1 cellular context compared by ENCODE assay signal in genomic region chr11:130193551-130193950, GRCh38. TPM values are rescaled to one million over a fixed set of nuclear protein-coding genes. Genes with fewer than 3 reads are reported as not detected.
"Had no signal": no experiment of that assay in that cellular context is flagged by ENCODE, and none has a peak within 500 bp of the region (broad histone marks: within the 10 kb centered on the region; RNA-seq: fewer than 3 reads in every experiment).

No MANE protein-coding gene starts in this region.

RNA-seq across cellular contexts. Expression of gene ST14, which starts 34.0 kb away (rescaled TPM):
- total RNA-seq: SK-MEL-5 had no signal
